Comparison of ENCODE assay signal across 2 cellular contexts in the genomic region with DNA sequence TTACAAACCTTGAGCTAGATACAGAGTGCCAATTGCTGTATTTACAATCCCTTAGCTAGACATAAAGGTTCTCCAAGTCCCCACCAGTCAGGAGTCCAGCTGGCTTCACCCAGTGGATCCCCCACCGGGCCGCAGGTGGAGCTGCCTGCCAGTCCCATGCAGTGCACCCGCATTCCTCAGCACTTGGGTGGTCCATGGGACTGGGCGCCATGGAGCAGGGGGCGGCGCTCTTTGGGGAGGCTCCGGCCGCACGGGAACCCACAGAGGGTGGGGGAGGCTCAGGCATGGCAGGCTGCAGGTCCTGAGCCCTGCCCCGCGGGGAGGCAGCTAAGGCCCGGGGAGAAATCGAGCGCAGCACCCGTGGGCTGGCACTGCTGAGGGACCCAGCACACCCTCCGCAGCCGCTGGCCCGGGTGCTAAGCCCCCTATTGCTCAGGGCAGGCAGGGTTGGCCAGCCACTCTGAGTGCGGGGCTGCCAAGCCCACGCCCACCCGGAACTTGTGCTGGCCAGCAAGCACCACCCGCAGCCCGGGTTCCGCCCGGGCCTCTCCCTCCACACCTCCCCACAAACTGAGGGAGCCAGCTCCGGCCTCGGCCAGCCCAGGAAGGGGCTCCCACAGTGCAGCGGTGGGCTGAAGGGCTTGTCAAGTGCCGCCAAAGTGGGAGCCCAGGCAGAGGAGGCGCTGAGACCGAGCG. TPM values are rescaled to one million over a fixed set of nuclear protein-coding genes. Genes with fewer than 3 reads are reported as not detected.
"Had no signal": no experiment of that assay in that cellular context is flagged by ENCODE, and none has a peak within 500 bp of the region (broad histone marks: within the 10 kb centered on the region; RNA-seq: fewer than 3 reads in every experiment).

No MANE protein-coding gene starts in this region.

RNA-seq across cellular contexts. Expression of a gene that starts 34.1 kb away (rescaled TPM):
- total RNA-seq: activated CD4-positive, alpha-beta memory T cell treated with anti-CD3 and anti-CD28 coated beads for 36 hours had no signal
- polyA plus RNA-seq: pancreas had no signal
